In genomic region chr7:100568936-100569844, GRCh38 we compare ENCODE assay signal across 8 cellular contexts. TPM values are rescaled to one million over a fixed set of nuclear protein-coding genes. Genes with fewer than 3 reads are reported as not detected.
DNase-seq lines count a peak whose midpoint lies in the region; ATAC-seq, FAIRE-seq and TF ChIP-seq lines count a peak whose summit lies in the region.

No MANE protein-coding gene starts in this region.

- H3K4me3 ChIP-seq in SU-DHL-6 (ENCODE audit: insufficient read depth, low read length, poor library complexity, severe bottlenecking) (no peak overlapping the region), K562 (no peak overlapping the region), small intestine (ENCODE audit: low read depth in 1 of 2, low read length in 2 of 2) (peak overlapping the region in 1 of 2 donors; percentile 33)

- CTCF ChIA-PET in K562 (lab: Yijun Ruan, JAX; ENCODE audit: low intra/inter-chr PET ratio) = no interaction called here

- H3K4me1 ChIP-seq in K562 (replicated peaks in 1 of 2; ENCODE audit: control insufficient read depth in 2 of 2, insufficient read depth in 2 of 2, low read length in 2 of 2) (peaks cover 6 to 76% of the 10 kb centered on the region in 2 experiments; a peak in 4 of 5 replicates), small intestine (ENCODE audit: control insufficient read depth in 2 of 2, insufficient read depth in 1 of 2, low read depth in 1 of 2, low read length in 1 of 2) (peaks cover 3 to 14% of the 10 kb centered on the region in 2 donors)

- no peak for TF ChIP-seq EP300 in K562 (IDR thresholded peaks at IDR 0.05; ENCODE audit: low read length)

- TF ChIP-seq CTCF in SU-DHL-6 (IDR thresholded peaks at IDR 0.05; ENCODE audit: insufficient read depth, low read length, poor library complexity, severe bottlenecking) = peak; percentile 49
- TF ChIP-seq CTCF in K562 (IDR thresholded peaks at IDR 0.05 in 2 of 3, conservative IDR thresholded peaks at IDR 0.05 in 1 of 3; ENCODE audit: insufficient read depth in 2 of 3, low read depth in 1 of 3, low read length in 3 of 3) = peak; percentile 69 to 78 (median 76)

- no peaks in the 10 kb centered on the region for H3K9me2 ChIP-seq in SU-DHL-6 (replicated peaks; ENCODE audit: insufficient read depth, low read length)

- intact Hi-C loops in K562 (cut with micrococcal nuclease) = no loop called here

- FAIRE-seq in K562 (lab: Jason Lieb, UNC) (peak; percentile 89), small intestine (lab: Jason Lieb, UNC) (no peak)

- TF ChIP-seq POLR2A in K562 (conservative IDR thresholded peaks at IDR 0.05) = peak; percentile 42; the same call in 1 of the 2 replicates

- peak; percentile 8 to 49; a peak in 2 of 4 replicates for TF ChIP-seq RAD21 in K562 (CRISPR knock-in tag; conservative IDR thresholded peaks at IDR 0.05 in 1 of 2, IDR thresholded peaks at IDR 0.05 in 1 of 2)

- no peak overlapping the region for H2AFZ ChIP-seq in SU-DHL-6 (ENCODE audit: low read depth, low read length, severe bottlenecking)
- H2AFZ ChIP-seq in K562 (ENCODE audit: low read depth, low read length) = peak overlapping the region; percentile 65

- no peak overlapping the region for H3K27ac ChIP-seq in SU-DHL-6 (ENCODE audit: low read depth, low read length)
- H3K27ac ChIP-seq in K562 (ENCODE audit: extremely low read depth, low read depth, low read length) = no peak overlapping the region
- H3K27ac ChIP-seq in small intestine (ENCODE audit: low read depth in 1 of 2, low read length in 1 of 2) = peak overlapping the region in 1 of 2 donors; percentile 26

- 36% methylated on average over 35 of the region's 35 CpGs for WGBS in K562 (ENCODE audit: insufficient coverage, low coverage, missing lambda C conversion rate)
- 18 to 21% (median 20%) methylated on average over 35 of the region's 35 CpGs for WGBS in small intestine, 3 donors

- DNase-seq in COLO668 (lab: John Stamatoyannopoulos, UW; ENCODE audit: unreplicated experiment) (peak; percentile 79), K562 (ENCODE audit: extremely low read depth in 1 of 4, low spot score in 3 of 4) (peak; percentile 68 to 86 (median 73)), iPS-NIHi11 (ENCODE audit: low spot score) (peak; percentile 73), small intestine (peak; percentile 50)

- peaks cover 8% of the 10 kb centered on the region for H3K9me1 ChIP-seq in K562 (ENCODE audit: control insufficient read depth, insufficient read depth, low read length)

- H3F3A ChIP-seq in SU-DHL-6 (ENCODE audit: insufficient read depth) = no peaks in the 10 kb centered on the region

- H3K27me3 ChIP-seq in SU-DHL-6 (ENCODE audit: low read length) = no peaks in the 10 kb centered on the region
- H3K27me3 ChIP-seq in K562 (ENCODE audit: control insufficient read depth in 2 of 2, insufficient read depth in 2 of 2, low read length in 2 of 2) = no peaks in the 10 kb centered on the region
- H3K27me3 ChIP-seq in small intestine (ENCODE audit: control insufficient read depth in 2 of 2, insufficient read depth in 2 of 2, low read length in 2 of 2) = no peaks in the 10 kb centered on the region

- no peak overlapping the region for H3K4me2 ChIP-seq in SU-DHL-6 (ENCODE audit: low read depth, low read length, poor library complexity, severe bottlenecking)
- H3K4me2 ChIP-seq in K562 (ENCODE audit: insufficient read depth, low read length) = peak overlapping the region; percentile 45; the same call in 1 of the 2 replicates

- POLR2A ChIA-PET in K562 (lab: Yijun Ruan, JAX) = interaction anchor here (0.6 to 1.0 kb wide), 5 partner anchors 13 to 140 kb away, joined by 3 to 5 read pairs (median 3); partner anchors contain the start of genes LRCH4 and ZCWPW1

- no peaks in the 10 kb centered on the region for H3K9me3 ChIP-seq in SU-DHL-6 (ENCODE audit: insufficient read depth, low read length)
- H3K9me3 ChIP-seq in K562 (replicated peaks; ENCODE audit: control insufficient read depth, insufficient read depth, low read depth, low read length) = no peaks in the 10 kb centered on the region
- H3K9me3 ChIP-seq in small intestine (ENCODE audit: control insufficient read depth, low read depth) = no peaks in the 10 kb centered on the region

- ATAC-seq in HG02885 (IDR thresholded peaks at IDR 0.05; ENCODE audit: poor library complexity, unreplicated experiment) (peak; percentile 53), K562 (peak; percentile 83), HG03025 (IDR thresholded peaks at IDR 0.05; ENCODE audit: low FRiP score, unreplicated experiment) (no peak), HG02623 (IDR thresholded peaks at IDR 0.05; ENCODE audit: unreplicated experiment) (no peak)

- H3K36me3 ChIP-seq in SU-DHL-6 (ENCODE audit: low read length) (no peaks in the 10 kb centered on the region), K562 (ENCODE audit: control insufficient read depth, insufficient read depth, low read length) (peaks cover 7% of the 10 kb centered on the region; the same call in 1 of the 3 replicates), small intestine (ENCODE audit: control insufficient read depth in 2 of 2, insufficient read depth in 2 of 2, low read length in 2 of 2) (no peaks in the 10 kb centered on the region)

- H3K9ac ChIP-seq in SU-DHL-6 (ENCODE audit: low read length) (no peak overlapping the region), K562 (ENCODE audit: insufficient read depth in 1 of 2, low read depth in 2 of 2, low read length in 2 of 2) (peak overlapping the region in 1 of 2 experiments; percentile 88; a peak in 3 of 4 replicates)

- TSS peak; percentile 32 for BruUV-seq in K562 (replicated peaks; lab: Mats Ljungman, UMichigan)

- H3K79me2 ChIP-seq in SU-DHL-6 (ENCODE audit: insufficient read depth, low read length) (no peaks in the 10 kb centered on the region), K562 (ENCODE audit: control insufficient read depth, insufficient read depth, low read length) (no peaks in the 10 kb centered on the region)

- in situ Hi-C loops in K562 (cut with MboI) = loop anchor here (25.0 kb wide), 1 partner anchor 107 kb away; the partner anchor contains the start of gene SPACDR

- H4K20me1 ChIP-seq in SU-DHL-6 (ENCODE audit: low read depth, low read length) (no peaks in the 10 kb centered on the region), K562 (replicated peaks; ENCODE audit: control insufficient read depth, insufficient read depth, low read length) (no peaks in the 10 kb centered on the region)

RNA-seq across cellular contexts. Expression of gene SAP25, which starts 4.5 kb away (rescaled TPM):
- 7.1 and 11.6 TPM in 2 replicates for total RNA-seq in K562 (2011; cell fraction: chromatin; rRNA removed; ENCODE audit: low replicate concordance)
- 13.0 and 18.8 TPM in 2 replicates for total RNA-seq in K562 (2011; cell fraction: nucleolus; rRNA removed)
- total RNA-seq in K562 (2011; cell fraction: nucleoplasm; rRNA removed) = 5.2 and 5.7 TPM in 2 replicates
- total RNA-seq in K562 (2014; rRNA removed) = 1.3 and 1.8 TPM in 2 replicates
- total RNA-seq in K562 (2014; rRNA removed; fragmentation: Illumina TruSeq; extraction: Trizol) = 0.48 TPM in 1 of 2 replicates, not detected in the other
- total RNA-seq in K562 (2015; rRNA removed; fragmentation: Illumina TruSeq; extraction: Trizol) = 1.1 TPM in 2 replicates
- 3.2 and 5.3 TPM in 2 replicates for total RNA-seq in K562 (2021)
- polyA plus RNA-seq in K562 (2011; rRNA removed) = 0.42 and 2.1 TPM in 2 replicates
- polyA plus RNA-seq in K562 (2011; cell fraction: cytosol; rRNA removed) = 0.96 and 3.5 TPM in 2 replicates
- 11.2 and 27.2 TPM in 2 replicates for polyA plus RNA-seq in K562 (2011; cell fraction: nucleus; rRNA removed)
- 4.8 and 12.8 TPM in 2 replicates for polyA plus RNA-seq in K562 (2012)
- polyA plus RNA-seq in K562 (2014; fragmentation: Illumina TruSeq; extraction: Trizol) = 0.48 and 2.8 TPM in 2 replicates
- polyA plus RNA-seq in K562 (2014; fragmentation: Nextera tagmentation; extraction: Ambion mirVana) = under 1 TPM; 0.13 to 0.14 TPM
- polyA plus RNA-seq in K562 (2014; rRNA removed) = 4.2 and 8.1 TPM in 2 replicates
- polyA minus RNA-seq in K562 (2011; rRNA and poly(A)+ RNA removed) = not detected in 2 replicates
- polyA minus RNA-seq in K562 (2011; cell fraction: cytosol; rRNA and poly(A)+ RNA removed) = not detected in 2 replicates
- polyA minus RNA-seq in K562 (2011; cell fraction: nucleus; rRNA and poly(A)+ RNA removed) = 2.0 and 3.4 TPM in 2 replicates
- 10 to 100 TPM in 2 of 3 donors, 1 to 10 TPM in 1; 2.0 to 28.2 (median 18.6) TPM for polyA plus RNA-seq in small intestine

RNA-seq across cellular contexts. Expression of gene LRCH4, which starts 16.7 kb away (rescaled TPM):
- total RNA-seq in K562 (2011; cell fraction: chromatin; rRNA removed; ENCODE audit: low replicate concordance) = 117 and 377 TPM in 2 replicates
- total RNA-seq in K562 (2011; cell fraction: nucleolus; rRNA removed) = 224 and 228 TPM in 2 replicates
- 133 and 136 TPM in 2 replicates for total RNA-seq in K562 (2011; cell fraction: nucleoplasm; rRNA removed)
- 15.0 and 33.7 TPM in 2 replicates for total RNA-seq in K562 (2014; rRNA removed)
- total RNA-seq in K562 (2014; rRNA removed; fragmentation: Illumina TruSeq; extraction: Trizol) = 3.3 and 6.0 TPM in 2 replicates
- 15.0 and 17.2 TPM in 2 replicates for total RNA-seq in K562 (2015; rRNA removed; fragmentation: Illumina TruSeq; extraction: Trizol)
- total RNA-seq in K562 (2021) = 56.0 and 63.3 TPM in 2 replicates
- polyA plus RNA-seq in K562 (2011; rRNA removed) = 9.0 and 22.2 TPM in 2 replicates
- 8.5 and 16.9 TPM in 2 replicates for polyA plus RNA-seq in K562 (2011; cell fraction: cytosol; rRNA removed)
- 184 and 234 TPM in 2 replicates for polyA plus RNA-seq in K562 (2011; cell fraction: nucleus; rRNA removed)
- 28.5 and 77.6 TPM in 2 replicates for polyA plus RNA-seq in K562 (2012)
- 15.7 and 28.6 TPM in 2 replicates for polyA plus RNA-seq in K562 (2014; fragmentation: Illumina TruSeq; extraction: Trizol)
- under 1 TPM; 0.06 to 0.25 TPM for polyA plus RNA-seq in K562 (2014; fragmentation: Nextera tagmentation; extraction: Ambion mirVana)
- polyA plus RNA-seq in K562 (2014; rRNA removed) = 41.0 and 53.0 TPM in 2 replicates
- 7.4 and 7.6 TPM in 2 replicates for polyA minus RNA-seq in K562 (2011; rRNA and poly(A)+ RNA removed)
- polyA minus RNA-seq in K562 (2011; cell fraction: cytosol; rRNA and poly(A)+ RNA removed) = 25.4 and 28.8 TPM in 2 replicates
- polyA minus RNA-seq in K562 (2011; cell fraction: nucleus; rRNA and poly(A)+ RNA removed) = 61.5 and 71.8 TPM in 2 replicates
- polyA plus RNA-seq in small intestine = 100 to 1,000 TPM in 1 of 3 donors, 10 to 100 TPM in 2; 33.4 to 111 (median 72.0) TPM

RNA-seq across cellular contexts. Expression of gene FBXO24, which starts 16.9 kb away (rescaled TPM):
- 1.5 and 2.7 TPM in 2 replicates for total RNA-seq in K562 (2011; cell fraction: chromatin; rRNA removed; ENCODE audit: low replicate concordance)
- total RNA-seq in K562 (2011; cell fraction: nucleolus; rRNA removed) = 1.6 and 2.0 TPM in 2 replicates
- 1.1 and 2.1 TPM in 2 replicates for total RNA-seq in K562 (2011; cell fraction: nucleoplasm; rRNA removed)
- 0.50 and 1.4 TPM in 2 replicates for total RNA-seq in K562 (2014; rRNA removed)
- total RNA-seq in K562 (2014; rRNA removed; fragmentation: Illumina TruSeq; extraction: Trizol) = 0.10 and 0.33 TPM in 2 replicates
- total RNA-seq in K562 (2015; rRNA removed; fragmentation: Illumina TruSeq; extraction: Trizol) = 0.49 and 0.51 TPM in 2 replicates
- 0.94 and 0.95 TPM in 2 replicates for total RNA-seq in K562 (2021)
- 0.50 and 0.57 TPM in 2 replicates for polyA plus RNA-seq in K562 (2011; rRNA removed)
- 0.86 and 1.00 TPM in 2 replicates for polyA plus RNA-seq in K562 (2011; cell fraction: cytosol; rRNA removed)
- 2.1 and 3.5 TPM in 2 replicates for polyA plus RNA-seq in K562 (2011; cell fraction: nucleus; rRNA removed)
- polyA plus RNA-seq in K562 (2012) = 0.52 and 1.0 TPM in 2 replicates
- polyA plus RNA-seq in K562 (2014; fragmentation: Illumina TruSeq; extraction: Trizol) = 0.42 and 0.80 TPM in 2 replicates
- under 1 TPM; 0.17 to 0.27 TPM for polyA plus RNA-seq in K562 (2014; fragmentation: Nextera tagmentation; extraction: Ambion mirVana)
- polyA plus RNA-seq in K562 (2014; rRNA removed) = 0.73 and 1.3 TPM in 2 replicates
- polyA minus RNA-seq in K562 (2011; rRNA and poly(A)+ RNA removed) = 0.51 and 0.84 TPM in 2 replicates
- polyA minus RNA-seq in K562 (2011; cell fraction: cytosol; rRNA and poly(A)+ RNA removed) = 0.67 TPM in 1 of 2 replicates, not detected in the other
- 0.67 and 0.78 TPM in 2 replicates for polyA minus RNA-seq in K562 (2011; cell fraction: nucleus; rRNA and poly(A)+ RNA removed)
- under 1 TPM in 1 of 3 donors, not detected in 2; 0.55 TPM for polyA plus RNA-seq in small intestine

RNA-seq across cellular contexts. Expression of gene AGFG2, which starts 30.2 kb away (rescaled TPM):
- total RNA-seq in K562 (2011; cell fraction: chromatin; rRNA removed; ENCODE audit: low replicate concordance) = 25.6 and 42.2 TPM in 2 replicates
- 22.7 and 25.7 TPM in 2 replicates for total RNA-seq in K562 (2011; cell fraction: nucleolus; rRNA removed)
- total RNA-seq in K562 (2011; cell fraction: nucleoplasm; rRNA removed) = 28.4 and 39.7 TPM in 2 replicates
- total RNA-seq in K562 (2014; rRNA removed) (11.7 and 20.2 TPM in 2 replicates), K562 (2014; rRNA removed; fragmentation: Illumina TruSeq; extraction: Trizol) (3.6 and 4.3 TPM in 2 replicates), K562 (2015; rRNA removed; fragmentation: Illumina TruSeq; extraction: Trizol) (7.8 and 9.3 TPM in 2 replicates), K562 (2021) (23.1 and 23.4 TPM in 2 replicates)
- polyA plus RNA-seq in K562 (2011; rRNA removed) (4.6 and 5.2 TPM in 2 replicates), K562 (2014; fragmentation: Illumina TruSeq; extraction: Trizol) (6.5 and 9.6 TPM in 2 replicates), K562 (2014; fragmentation: Nextera tagmentation; extraction: Ambion mirVana) (under 1 TPM; 0.31 to 0.32 TPM), K562 (2014; rRNA removed) (10.0 and 16.8 TPM in 2 replicates), small intestine (10 to 100 TPM in 2 of 3 donors, 1 to 10 TPM in 1; 9.5 to 23.9 (median 11.0) TPM)
- polyA plus RNA-seq in K562 (2011; cell fraction: cytosol; rRNA removed) = 3.8 and 25.5 TPM in 2 replicates
- polyA plus RNA-seq in K562 (2011; cell fraction: nucleus; rRNA removed) = 12.0 and 33.1 TPM in 2 replicates
- 9.7 and 18.9 TPM in 2 replicates for polyA plus RNA-seq in K562 (2012)
- 3.7 and 4.3 TPM in 2 replicates for polyA minus RNA-seq in K562 (2011; rRNA and poly(A)+ RNA removed)
- 3.9 and 8.0 TPM in 2 replicates for polyA minus RNA-seq in K562 (2011; cell fraction: cytosol; rRNA and poly(A)+ RNA removed)
- polyA minus RNA-seq in K562 (2011; cell fraction: nucleus; rRNA and poly(A)+ RNA removed) = 10.2 and 12.1 TPM in 2 replicates

RNA-seq across cellular contexts. Expression of gene PCOLCE, which starts 33.0 kb away (rescaled TPM):
- 11.5 and 28.7 TPM in 2 replicates for total RNA-seq in K562 (2011; cell fraction: chromatin; rRNA removed; ENCODE audit: low replicate concordance)
- total RNA-seq in K562 (2011; cell fraction: nucleolus; rRNA removed) = 29.5 and 34.2 TPM in 2 replicates
- 23.0 and 24.9 TPM in 2 replicates for total RNA-seq in K562 (2011; cell fraction: nucleoplasm; rRNA removed)
- total RNA-seq in K562 (2014; rRNA removed) (13.5 and 14.1 TPM in 2 replicates), K562 (2014; rRNA removed; fragmentation: Illumina TruSeq; extraction: Trizol) (3.8 and 4.5 TPM in 2 replicates), K562 (2015; rRNA removed; fragmentation: Illumina TruSeq; extraction: Trizol) (8.9 and 10.0 TPM in 2 replicates), K562 (2021) (32.4 and 33.9 TPM in 2 replicates)
- polyA plus RNA-seq in K562 (2011; rRNA removed) (5.0 and 11.8 TPM in 2 replicates), K562 (2014; fragmentation: Illumina TruSeq; extraction: Trizol) (30.4 and 31.8 TPM in 2 replicates), K562 (2014; fragmentation: Nextera tagmentation; extraction: Ambion mirVana) (1 to 10 TPM; 5.2 to 5.4 TPM), K562 (2014; rRNA removed) (28.0 and 28.6 TPM in 2 replicates), small intestine (10 to 100 TPM in 1 of 3 donors, 1 to 10 TPM in 2; 1.9 to 17.0 (median 2.5) TPM)
- 9.0 and 11.0 TPM in 2 replicates for polyA plus RNA-seq in K562 (2011; cell fraction: cytosol; rRNA removed)
- polyA plus RNA-seq in K562 (2011; cell fraction: nucleus; rRNA removed) = 59.3 and 94.1 TPM in 2 replicates
- 21.8 and 34.6 TPM in 2 replicates for polyA plus RNA-seq in K562 (2012)
- polyA minus RNA-seq in K562 (2011; rRNA and poly(A)+ RNA removed) = 1.6 and 2.0 TPM in 2 replicates
- polyA minus RNA-seq in K562 (2011; cell fraction: cytosol; rRNA and poly(A)+ RNA removed) = 5.7 and 10.1 TPM in 2 replicates
- 7.3 and 10.7 TPM in 2 replicates for polyA minus RNA-seq in K562 (2011; cell fraction: nucleus; rRNA and poly(A)+ RNA removed)

Comparison
In these comparisons a context has a peak if more than half of its experiments do, and no peak if none do; other contexts are left out.
1. ATAC-seq: peak in HG02885 (single experiment) and K562 (single experiment); none in HG03025 (single experiment) and HG02623 (single experiment).
2. Peak in every context shown above with its lines, with median percentiles within 50 percentile points of each other: DNase-seq.